Comparison of ENCODE assay signal across 16 cellular contexts in the genomic region with DNA sequence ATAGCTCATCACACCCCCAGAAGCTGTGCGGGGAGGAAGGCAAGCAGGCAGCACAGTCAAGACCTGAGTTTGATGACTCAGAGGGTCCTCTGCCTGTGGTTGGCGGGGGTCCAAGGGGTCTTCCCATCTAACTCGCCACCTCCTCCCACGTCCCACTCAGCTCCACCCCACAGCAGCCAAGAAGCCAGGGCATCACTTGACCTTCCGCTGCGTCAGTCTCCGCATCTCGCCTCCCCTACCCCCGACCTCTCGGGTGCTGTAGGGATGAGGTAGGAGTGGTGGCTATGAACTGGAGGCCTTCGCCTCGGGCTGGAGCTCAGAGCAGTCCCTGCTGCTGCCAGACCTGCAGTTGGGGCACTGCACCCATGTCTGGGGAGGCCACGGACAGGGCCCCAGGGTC.
DNase-seq lines count a peak whose midpoint lies in the region; ATAC-seq and TF ChIP-seq lines count a peak whose summit lies in the region.
"Had no signal": no experiment of that assay in that cellular context is flagged by ENCODE, and none has a peak within 500 bp of the region (broad histone marks: within the 10 kb centered on the region; RNA-seq: fewer than 3 reads in every experiment).

No MANE protein-coding gene starts in this region.

- POLR2A ChIA-PET in Panc1 (lab: Charles Lee): no interaction called here

- no peak overlapping the region for H3K27ac ChIP-seq in Panc1 (ENCODE audit: low read length)
- no peak overlapping the region for H3K27ac ChIP-seq in adrenal gland
- H3K27ac ChIP-seq in lower lobe of right lung: no peak overlapping the region
- no peak overlapping the region for H3K27ac ChIP-seq in sigmoid colon
- H3K27ac ChIP-seq: esophagus muscularis mucosa had no signal

- no peak for TF ChIP-seq CTCF in Panc1 (IDR thresholded peaks at IDR 0.05)
- no peak for TF ChIP-seq CTCF in adrenal gland (IDR thresholded peaks at IDR 0.05)
- no peak for TF ChIP-seq CTCF in lower lobe of right lung (IDR thresholded peaks at IDR 0.05)
- TF ChIP-seq CTCF in sigmoid colon (IDR thresholded peaks at IDR 0.05): no peak

- H3K36me3 ChIP-seq in Panc1 (ENCODE audit: control insufficient read depth, insufficient read depth, low read length) (no peaks in the 10 kb centered on the region), adrenal gland (replicated peaks in 1 of 2) (no peaks in the 10 kb centered on the region), lower lobe of right lung (no peaks in the 10 kb centered on the region), sigmoid colon (no peaks in the 10 kb centered on the region)
- H3K36me3 ChIP-seq: esophagus muscularis mucosa had no signal

- TF ChIP-seq POLR2A in adrenal gland (IDR thresholded peaks at IDR 0.05): no peak
- TF ChIP-seq POLR2A in sigmoid colon (IDR thresholded peaks at IDR 0.05): no peak

- CTCF ChIA-PET in Panc1 (lab: Charles Lee): no interaction called here

- in situ Hi-C loops in Panc1 (cut with HindIII; ENCODE audit: low pct_unique_long_range_greater_than_20kb, low sequenced_read_pairs): no loop called here

- H3K4me3 ChIP-seq in Panc1 (ENCODE audit: low read depth in 2 of 2, low read length in 2 of 2) (no peak overlapping the region), adrenal gland (no peak overlapping the region), lower lobe of right lung (no peak overlapping the region), sigmoid colon (no peak overlapping the region)
- H3K4me3 ChIP-seq: esophagus muscularis mucosa had no signal

- ATAC-seq in Panc1 (peak; percentile 22; the same call in 1 of the 2 replicates), lower lobe of right lung (no peak), GM21423 (IDR thresholded peaks at IDR 0.05; ENCODE audit: unreplicated experiment) (no peak), GM21515 (IDR thresholded peaks at IDR 0.05; ENCODE audit: unreplicated experiment) (no peak)

- BruUV-seq in Panc1 (replicated peaks; lab: Mats Ljungman, UMichigan): no TSS peak

- no peak for TF ChIP-seq EP300 in sigmoid colon (IDR thresholded peaks at IDR 0.05)

- H3K27me3 ChIP-seq in Panc1 (ENCODE audit: control insufficient read depth, insufficient read depth, low read length): no peaks in the 10 kb centered on the region
- no peaks in the 10 kb centered on the region for H3K27me3 ChIP-seq in adrenal gland
- no peaks in the 10 kb centered on the region for H3K27me3 ChIP-seq in lower lobe of right lung (ENCODE audit: low read depth)
- H3K27me3 ChIP-seq in sigmoid colon: no peaks in the 10 kb centered on the region
- H3K27me3 ChIP-seq: esophagus muscularis mucosa had no signal

- 89 to 95% (median 92%) methylated on average over 11 to 13 of the region's 13 CpGs for WGBS in adrenal gland, 4 donors
- whole genome bisulfite sequencing in sigmoid colon, 2 donors: 91 to 94% methylated on average over 13 of the region's 13 CpGs

- H3K4me1 ChIP-seq in Panc1 (ENCODE audit: control insufficient read depth, insufficient read depth, low read length) (no peaks in the 10 kb centered on the region), adrenal gland (replicated peaks in 1 of 2) (peaks cover 0 to 3% of the 10 kb centered on the region in 2 donors), lower lobe of right lung (peaks cover 12% of the 10 kb centered on the region), sigmoid colon (peaks cover 0 to 12% (median 10%) of the 10 kb centered on the region in 4 donors)

- DNase-seq in Panc1 (ENCODE audit: low read depth, low spot score) (no peak), adrenal gland (peak in 5 of 7 donors; percentile 0 to 53 (median 17)), lower lobe of right lung (peak; percentile 39), sigmoid colon (peak; percentile 64), GF-D8 (lab: John Stamatoyannopoulos, UW) (no peak)
- DNase-seq: activated CD4-positive, alpha-beta T cell treated with anti-CD3 and anti-CD28 coated beads, Interleukin-2, amount 10 ng/mL, durations not matched to agents 7 days and 5 days; CD4-positive, CD25-positive, alpha-beta regulatory T cell; DMS79; Karpas-422; NCI-H1436 treated with DMSO at 0.1 percent for 48 hours; NCI-H446; SIG-M5; substantia nigra had no signal

- intact Hi-C loops in Panc1 (cut with micrococcal nuclease; ENCODE audit: unreplicated experiment) (no loop called here), adrenal gland (cut with DNase I) (no loop called here), lower lobe of right lung (cut with DNase I) (no loop called here), sigmoid colon (cut with DNase I) (no loop called here)

- H3K9me3 ChIP-seq in Panc1 (ENCODE audit: control insufficient read depth, insufficient read depth, low read depth, low read length): no peaks in the 10 kb centered on the region
- H3K9me3 ChIP-seq in adrenal gland (replicated peaks in 1 of 3): no peaks in the 10 kb centered on the region
- no peaks in the 10 kb centered on the region for H3K9me3 ChIP-seq in lower lobe of right lung
- no peaks in the 10 kb centered on the region for H3K9me3 ChIP-seq in sigmoid colon
- H3K9me3 ChIP-seq: esophagus muscularis mucosa had no signal

Comparison
In these comparisons a context has a peak if more than half of its experiments do, and no peak if none do; other contexts are left out.
1. DNase-seq: peak in adrenal gland (5 of 7), lower lobe of right lung (single experiment) and sigmoid colon (single experiment); none in Panc1 (single experiment) and GF-D8 (single experiment).